8 cellular contexts compared by ENCODE assay signal in genomic region chr12:126874427-126875026, GRCh38.
DNase-seq lines count a peak whose midpoint lies in the region; ATAC-seq, FAIRE-seq and TF ChIP-seq lines count a peak whose summit lies in the region.

No MANE protein-coding gene starts in this region.

- H3K4me1 ChIP-seq in PC-9 (replicated peaks; ENCODE audit: insufficient read depth) (no peaks in the 10 kb centered on the region), pancreas (no peaks in the 10 kb centered on the region)

- H3K4me3 ChIP-seq in PC-9 (no peak overlapping the region), pancreas (no peak overlapping the region)

- H3K4me2 ChIP-seq in PC-9, result no peak overlapping the region

- ATAC-seq in GM19043 (IDR thresholded peaks at IDR 0.05; ENCODE audit: low read depth, unreplicated experiment) (peak; percentile 89), HG03521 (IDR thresholded peaks at IDR 0.05; ENCODE audit: unreplicated experiment) (peak; percentile 88), pancreas (peak; percentile 79 to 97 (median 96))

- H3K36me3 ChIP-seq in PC-9 (ENCODE audit: low read depth) (no peaks in the 10 kb centered on the region), pancreas (no peaks in the 10 kb centered on the region)

- FAIRE-seq in pancreas (lab: Jason Lieb, UNC), result no peak

- POLR2A ChIA-PET in PC-9 (lab: Charles Lee; ENCODE audit: unreplicated experiment), result no interaction called here

- H3K27ac Mint-ChIP-seq in type B pancreatic cell, result no peak overlapping the region

- H3K9me3 ChIP-seq in PC-9 (ENCODE audit: insufficient read depth, low read depth) (no peaks in the 10 kb centered on the region), pancreas (no peaks in the 10 kb centered on the region)

- WGBS in pancreas, 2 donors, result 26 to 28% methylated on average over 8 of the region's 8 CpGs

- DNase-seq in PC-9 (peak in 1 of 2 experiments; percentile 41), activated T-helper 1 cell treated with Interleukin-2 at 50 U/mL for 16 hours (ENCODE audit: low read depth) (peak; percentile 50), foreskin melanocyte (peak; percentile 9), pancreas (peak; percentile 27 to 91 (median 72)), type B pancreatic cell (ENCODE audit: extremely low spot score, unreplicated experiment) (peak; percentile 77)

- H3K27me3 ChIP-seq in PC-9 (ENCODE audit: insufficient read depth, low read depth) (peaks cover 10% of the 10 kb centered on the region), pancreas (no peaks in the 10 kb centered on the region)

- H2AFZ ChIP-seq in PC-9, result no peak overlapping the region

- H3F3A ChIP-seq in PC-9 (ENCODE audit: insufficient read depth, low read depth), result no peaks in the 10 kb centered on the region

- H3K9me3 Mint-ChIP-seq in type B pancreatic cell, result no peaks in the 10 kb centered on the region

- intact Hi-C loops in PC-9 (cut with micrococcal nuclease; ENCODE audit: unreplicated experiment) (loop anchor here (1.0 kb wide), 1 partner anchor 805 kb away; no protein-coding TSS in a partner anchor), pancreas (cut with DNase I) (no loop called here)

- no peaks in the 10 kb centered on the region for H3K27me3 Mint-ChIP-seq in type B pancreatic cell

- H3K4me3 Mint-ChIP-seq in type B pancreatic cell, result no peak overlapping the region

- no peaks in the 10 kb centered on the region for H3K79me2 ChIP-seq in PC-9 (ENCODE audit: low read depth)

- no peaks in the 10 kb centered on the region for H3K9me2 ChIP-seq in PC-9 (ENCODE audit: insufficient read depth)

- BruUV-seq in PC-9 (replicated peaks; lab: Mats Ljungman, UMichigan), result no TSS peak

- TF ChIP-seq CTCF in C4-2B (conservative IDR thresholded peaks at IDR 0.05) (peak; percentile 92), PC-9 (conservative IDR thresholded peaks at IDR 0.05) (peak; percentile 84), pancreas (IDR thresholded peaks at IDR 0.05) (peak; percentile 80 to 96 (median 91)), type B pancreatic cell (conservative IDR thresholded peaks at IDR 0.05) (peak; percentile 91)

- H4K20me1 ChIP-seq in PC-9 (ENCODE audit: insufficient read depth), result no peaks in the 10 kb centered on the region

- H3K27ac ChIP-seq in C4-2B (no peak overlapping the region), PC-9 (no peak overlapping the region), pancreas (no peak overlapping the region)

- no peaks in the 10 kb centered on the region for H3K36me3 Mint-ChIP-seq in type B pancreatic cell

- no peaks in the 10 kb centered on the region for H3K4me1 Mint-ChIP-seq in type B pancreatic cell (ENCODE audit: unreplicated experiment)

- CTCF ChIA-PET in PC-9 (lab: Charles Lee), result interaction anchor here (0.5 kb wide), 2 partner anchors 18 to 289 kb away, joined by 3 to 5 read pairs; no protein-coding TSS in a partner anchor
